Comparison of ENCODE assay signal across 16 cellular contexts in the genomic region with DNA sequence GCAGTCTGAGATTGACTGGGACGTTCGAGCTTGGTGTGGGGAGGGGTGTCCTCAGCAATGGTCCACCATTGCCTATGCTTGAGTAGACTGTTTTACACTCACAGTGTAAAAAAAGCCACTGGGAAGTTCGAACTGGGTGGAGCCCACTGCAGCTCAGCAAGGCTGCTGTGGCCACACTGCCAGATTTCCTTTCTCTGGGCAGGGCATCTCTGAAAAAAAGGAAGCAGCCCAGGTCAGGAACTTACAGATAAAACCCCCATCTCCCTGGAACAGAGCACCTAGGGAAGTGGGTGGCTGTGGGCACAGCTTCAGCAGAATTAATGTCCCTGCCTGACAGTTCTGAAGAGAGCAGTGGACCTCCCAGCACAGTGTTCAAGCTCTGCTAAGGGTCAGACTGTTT.
DNase-seq lines count a peak whose midpoint lies in the region; TF ChIP-seq lines count a peak whose summit lies in the region.
"Had no signal": no experiment of that assay in that cellular context is flagged by ENCODE, and none has a peak within 500 bp of the region (broad histone marks: within the 10 kb centered on the region; RNA-seq: fewer than 3 reads in every experiment).

No MANE protein-coding gene starts in this region.

- POLR2A ChIA-PET in CD4-positive, alpha-beta memory T cell (lab: Charles Lee; ENCODE audit: partially characterized antibody): no interaction called here

- no peak overlapping the region for H3K4me2 ChIP-seq in hepatocyte
- H3K4me2 ChIP-seq: A549 had no signal

- peak overlapping the region; percentile 81 for H3K27ac Mint-ChIP-seq in dendritic cell treated with granulocyte-macrophage colony-stimulating factor and Interleukin-4, amounts not matched to agents 40 ng/mL and 50 ng/mL, for 4 days
- no peak overlapping the region for H3K27ac Mint-ChIP-seq in CD4-positive, alpha-beta memory T cell

- H3K4me1 Mint-ChIP-seq in dendritic cell treated with granulocyte-macrophage colony-stimulating factor and Interleukin-4, amounts not matched to agents 40 ng/mL and 50 ng/mL, for 4 days (ENCODE audit: low read depth): peaks cover 56% of the 10 kb centered on the region
- no peaks in the 10 kb centered on the region for H3K4me1 Mint-ChIP-seq in CD4-positive, alpha-beta memory T cell

- no peak overlapping the region for H3K27ac ChIP-seq in CD4-positive, alpha-beta memory T cell (ENCODE audit: low read depth, low read length)
- no peak overlapping the region for H3K27ac ChIP-seq in hepatocyte
- H3K27ac ChIP-seq: A549, Peyer's patch had no signal

- WGBS in hepatocyte (ENCODE audit: low lambda C conversion rate, missing lambda C conversion rate): 65% methylated on average over 3 of the region's 3 CpGs

- H3K4me1 ChIP-seq in CD4-positive, alpha-beta memory T cell (ENCODE audit: insufficient read depth, low read length): no peaks in the 10 kb centered on the region
- H3K4me1 ChIP-seq in hepatocyte (ENCODE audit: insufficient read depth): no peaks in the 10 kb centered on the region
- H3K4me1 ChIP-seq: Peyer's patch had no signal

- H3K36me3 Mint-ChIP-seq in dendritic cell treated with granulocyte-macrophage colony-stimulating factor and Interleukin-4, amounts not matched to agents 40 ng/mL and 50 ng/mL, for 4 days (ENCODE audit: low read depth): peaks cover 6% of the 10 kb centered on the region
- no peaks in the 10 kb centered on the region for H3K36me3 Mint-ChIP-seq in CD4-positive, alpha-beta memory T cell

- peak overlapping the region; percentile 52 for H3K4me3 Mint-ChIP-seq in dendritic cell treated with granulocyte-macrophage colony-stimulating factor and Interleukin-4, amounts not matched to agents 40 ng/mL and 50 ng/mL, for 4 days
- H3K4me3 Mint-ChIP-seq in CD4-positive, alpha-beta memory T cell: no peak overlapping the region

- H3K4me3 ChIP-seq in CD4-positive, alpha-beta memory T cell (ENCODE audit: low read length in 2 of 2): no peak overlapping the region
- no peak overlapping the region for H3K4me3 ChIP-seq in hepatocyte
- H3K4me3 ChIP-seq: A549, Peyer's patch had no signal

- CTCF ChIA-PET in CD4-positive, alpha-beta memory T cell (lab: Charles Lee; ENCODE audit: partially characterized antibody): no interaction called here

- H3K79me2 ChIP-seq in hepatocyte: peaks cover 6% of the 10 kb centered on the region

- H2AFZ ChIP-seq in hepatocyte: no peak overlapping the region

- H3K9me3 ChIP-seq in CD4-positive, alpha-beta memory T cell (ENCODE audit: control insufficient read depth in 1 of 2, low read length in 2 of 2): no peaks in the 10 kb centered on the region
- H3K9me3 ChIP-seq in hepatocyte (ENCODE audit: low read depth): peaks cover 3% of the 10 kb centered on the region
- H3K9me3 ChIP-seq: Peyer's patch had no signal

- H3K36me3 ChIP-seq in CD4-positive, alpha-beta memory T cell (ENCODE audit: insufficient read depth, low read length): no peaks in the 10 kb centered on the region
- H3K36me3 ChIP-seq in hepatocyte (replicated peaks; ENCODE audit: insufficient read depth, low read depth): no peaks in the 10 kb centered on the region
- H3K36me3 ChIP-seq: Peyer's patch had no signal

- intact Hi-C loops in dendritic cell treated with granulocyte-macrophage colony-stimulating factor and Interleukin-4, amounts not matched to agents 40 ng/mL and 50 ng/mL, for 4 days (cut with micrococcal nuclease): loop anchor here (5.0 kb wide), 1 partner anchor 44 kb away; no protein-coding TSS in a partner anchor
- intact Hi-C loops in CD4-positive, alpha-beta memory T cell (cut with micrococcal nuclease): no loop called here

- peak; percentile 37 for DNase-seq in CD1c-positive myeloid dendritic cell (ENCODE audit: extremely low spot score)
- peak; percentile 68 for DNase-seq in MV-4-11 (lab: John Stamatoyannopoulos, UW)
- peak; percentile 58 for DNase-seq in SKM-1 treated with dmso at 0.1 percent for 144 hours (lab: John Stamatoyannopoulos, UW; ENCODE audit: unreplicated experiment)
- DNase-seq in activated gamma-delta T cell (lab: John Stamatoyannopoulos, UW): no peak
- no peak for DNase-seq in germinal center (ENCODE audit: low spot score)
- DNase-seq in CD4-positive, alpha-beta memory T cell: no peak
- DNase-seq in hepatocyte (ENCODE audit: low spot score): no peak
- DNase-seq: DMS79, NCI-H1417 treated with DMSO at 0.1 percent for 48 hours, NCI-H1930, NCI-H226, NCI-H524, NCI-H82, Peyer's patch had no signal

- H3K9me2 ChIP-seq in hepatocyte (replicated peaks; ENCODE audit: insufficient read depth): no peaks in the 10 kb centered on the region

- no peak for TF ChIP-seq CTCF in hepatocyte (IDR thresholded peaks at IDR 0.05; ENCODE audit: poor library complexity)

- H3K27me3 Mint-ChIP-seq in dendritic cell treated with granulocyte-macrophage colony-stimulating factor and Interleukin-4, amounts not matched to agents 40 ng/mL and 50 ng/mL, for 4 days: no peaks in the 10 kb centered on the region
- H3K27me3 Mint-ChIP-seq in CD4-positive, alpha-beta memory T cell: peaks cover 2 to 6% of the 10 kb centered on the region in 2 donors

- H3K27me3 ChIP-seq in CD4-positive, alpha-beta memory T cell (ENCODE audit: insufficient read depth, low read length): no peaks in the 10 kb centered on the region
- H3K27me3 ChIP-seq in hepatocyte: no peaks in the 10 kb centered on the region
- H3K27me3 ChIP-seq: Peyer's patch had no signal

- H3K9me3 Mint-ChIP-seq in dendritic cell treated with granulocyte-macrophage colony-stimulating factor and Interleukin-4, amounts not matched to agents 40 ng/mL and 50 ng/mL, for 4 days: peaks cover 25% of the 10 kb centered on the region
- H3K9me3 Mint-ChIP-seq in CD4-positive, alpha-beta memory T cell: peaks cover 3 to 13% (median 6%) of the 10 kb centered on the region in 8 donors

- H4K20me1 ChIP-seq in hepatocyte (ENCODE audit: insufficient read depth, poor library complexity, severe bottlenecking): no peaks in the 10 kb centered on the region

Comparison
In these comparisons a context has a peak if more than half of its experiments do, and no peak if none do; other contexts are left out.
1. DNase-seq: peak in CD1c-positive myeloid dendritic cell (single experiment), MV-4-11 (single experiment) and SKM-1 treated with dmso at 0.1 percent for 144 hours (single experiment); none in activated gamma-delta T cell (single experiment), germinal center (single experiment), CD4-positive, alpha-beta memory T cell (0 of 5) and hepatocyte (single experiment).